27 cellular contexts compared by ENCODE assay signal in the genomic region with DNA sequence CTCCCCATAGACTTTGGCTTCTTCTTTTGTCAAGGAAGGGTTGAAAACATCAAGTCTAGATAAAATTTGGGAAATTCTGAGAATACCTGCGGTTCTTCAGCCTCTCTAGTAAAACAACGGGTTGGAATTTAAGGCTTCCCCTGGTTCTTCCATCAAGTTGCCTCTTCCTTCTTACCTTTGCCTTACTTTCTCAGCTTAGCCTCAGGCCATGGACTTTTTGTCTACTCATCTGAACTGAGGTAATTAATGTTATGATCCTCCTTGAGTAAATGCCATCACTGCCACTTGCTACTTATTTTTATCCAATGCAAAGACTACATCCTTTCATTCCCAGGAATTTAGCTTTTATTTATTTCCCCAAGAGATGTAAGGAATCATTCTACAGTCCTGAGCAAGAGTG.
"Had no signal": no experiment of that assay in that cellular context is flagged by ENCODE, and none has a peak within 500 bp of the region (broad histone marks: within the 10 kb centered on the region; RNA-seq: fewer than 3 reads in every experiment).

No MANE protein-coding gene starts in this region.

- H3K4me1 ChIP-seq: stomach, suprapubic skin, testis, thyroid gland, tibial nerve, transverse colon, upper lobe of left lung, upper lobe of right lung, uterus, vagina had no signal

- H3K27me3 ChIP-seq: stomach, suprapubic skin, testis, thyroid gland, tibial artery, tibial nerve, transverse colon, upper lobe of left lung, upper lobe of right lung, uterus, vagina had no signal

- H3K36me3 Mint-ChIP-seq: stimulated activated effector memory CD8-positive, alpha-beta T cell treated with anti-CD3 and anti-CD28 coated beads, Interleukin-12 subunit alpha, Interleukin-12 subunit beta, amount 100 ng/mL, for 72 hours; stimulated activated memory B cell treated with anti-CD40 and anti-IgM and Interleukin-4, amounts not matched to agents 10 μg/mL and 1 μg/mL and 100 μg/mL, for 72 hours; stimulated activated naive B cell treated with anti-CD40 and anti-IgM and Interleukin-4, amounts not matched to agents 10 μg/mL and 1 μg/mL and 100 μg/mL, for 72 hours had no signal

- H3K4me3 Mint-ChIP-seq: stimulated activated effector memory CD8-positive, alpha-beta T cell treated with anti-CD3 and anti-CD28 coated beads, Interleukin-12 subunit alpha, Interleukin-12 subunit beta, amount 100 ng/mL, for 72 hours; stimulated activated memory B cell treated with anti-CD40 and anti-IgM and Interleukin-4, amounts not matched to agents 10 μg/mL and 1 μg/mL and 100 μg/mL, for 72 hours; stimulated activated naive B cell treated with anti-CD40 and anti-IgM and Interleukin-4, amounts not matched to agents 10 μg/mL and 1 μg/mL and 100 μg/mL, for 72 hours; stimulated activated naive CD8-positive, alpha-beta T cell treated with anti-CD3 and anti-CD28 coated beads, Interleukin-15, amount 100 ng/mL, for 72 hours; stimulated activated naive CD8-positive, alpha-beta T cell treated with anti-CD3 and anti-CD28 coated beads, Interleukin-15, Interleukin-2, amounts not matched to agents 100 ng/mL and 50 ng/mL, for 24 hours; type B pancreatic cell had no signal

- H3K27me3 Mint-ChIP-seq: stimulated activated memory B cell treated with anti-CD40 and anti-IgM and Interleukin-4, amounts not matched to agents 10 μg/mL and 1 μg/mL and 100 μg/mL, for 72 hours; stimulated activated naive B cell treated with anti-CD40 and anti-IgM and Interleukin-4, amounts not matched to agents 10 μg/mL and 1 μg/mL and 100 μg/mL, for 72 hours; stimulated activated naive CD8-positive, alpha-beta T cell treated with anti-CD3 and anti-CD28 coated beads, Interleukin-15, amount 100 ng/mL, for 72 hours; stimulated activated naive CD8-positive, alpha-beta T cell treated with anti-CD3 and anti-CD28 coated beads, Interleukin-15, Interleukin-2, amounts not matched to agents 100 ng/mL and 50 ng/mL, for 24 hours; type B pancreatic cell had no signal

- DNase-seq: stimulated activated CD4-positive, alpha-beta T cell treated with anti-CD3 and anti-CD28 coated beads, Interleukin-2, amount 100 ng/mL, for 48 hours; stimulated activated CD4-positive, alpha-beta T cell treated with anti-CD3 and anti-CD28 coated beads, Interleukin-4, amount 100 ng/mL, for 1 hour; stimulated activated CD4-positive, alpha-beta T cell treated with anti-CD3 and anti-CD28 coated beads, Interleukin-4, amount 100 ng/mL, for 24 hours; stimulated activated CD4-positive, alpha-beta T cell treated with anti-CD3 and anti-CD28 coated beads, Interleukin-4, amount 100 ng/mL, for 4 hours; stimulated activated CD8-positive, alpha-beta memory T cell treated with anti-CD3 and anti-CD28 coated beads, Interleukin-4, amount 100 ng/mL, for 48 hours; stimulated activated naive B cell treated with anti-CD40 and anti-IgM and Interleukin-4, amounts not matched to agents 10 μg/mL and 1 μg/mL and 100 μg/mL, for 72 hours; stimulated activated naive CD4-positive, alpha-beta T cell; stimulated activated naive CD4-positive, alpha-beta T cell treated with Interleukin-2 at 50 U/mL for 16 hours; stimulated activated naive CD8-positive, alpha-beta T cell treated with anti-CD3 and anti-CD28 coated beads, Interleukin-15, amount 100 ng/mL, for 72 hours; stimulated activated naive CD8-positive, alpha-beta T cell treated with anti-CD3 and anti-CD28 coated beads, Interleukin-15, Interleukin-2, amounts not matched to agents 100 U/mL and 50 U/mL, for 24 hours; stomach; substantia nigra; testis; thyroid gland; tibial artery; transverse colon; upper lobe of left lung; upper lobe of right lung; uterus had no signal

- H3K4me3 ChIP-seq: stomach, suprapubic skin, testis, thoracic aorta, thyroid gland, tibial artery, tibial nerve, transverse colon, upper lobe of left lung, upper lobe of right lung, uterus, vagina had no signal

- H3K9me3 ChIP-seq: stomach, suprapubic skin, testis, thoracic aorta, thyroid gland, tibial artery, tibial nerve, transverse colon, upper lobe of left lung, upper lobe of right lung, uterus, vagina had no signal

- H3K9me3 Mint-ChIP-seq: type B pancreatic cell had no signal

- H3K27ac ChIP-seq: stomach, suprapubic skin, testis, thoracic aorta, thyroid gland, tibial artery, tibial nerve, transverse colon, upper lobe of left lung, upper lobe of right lung, uterus, vagina had no signal

- H3K36me3 ChIP-seq: stomach, suprapubic skin, thoracic aorta, thyroid gland, tibial artery, tibial nerve, transverse colon, upper lobe of left lung, upper lobe of right lung, uterus, vagina had no signal

- H3K4me1 Mint-ChIP-seq: stimulated activated effector memory CD8-positive, alpha-beta T cell treated with anti-CD3 and anti-CD28 coated beads, Interleukin-12 subunit alpha, Interleukin-12 subunit beta, amount 100 ng/mL, for 72 hours; stimulated activated memory B cell treated with anti-CD40 and anti-IgM and Interleukin-4, amounts not matched to agents 10 μg/mL and 1 μg/mL and 100 μg/mL, for 72 hours; stimulated activated naive B cell treated with anti-CD40 and anti-IgM and Interleukin-4, amounts not matched to agents 10 μg/mL and 1 μg/mL and 100 μg/mL, for 72 hours; stimulated activated naive CD8-positive, alpha-beta T cell treated with anti-CD3 and anti-CD28 coated beads, Interleukin-15, amount 100 ng/mL, for 72 hours had no signal

- H3K27ac Mint-ChIP-seq: stimulated activated effector memory CD8-positive, alpha-beta T cell treated with anti-CD3 and anti-CD28 coated beads, Interleukin-12 subunit alpha, Interleukin-12 subunit beta, amount 100 ng/mL, for 72 hours; stimulated activated memory B cell treated with anti-CD40 and anti-IgM and Interleukin-4, amounts not matched to agents 10 μg/mL and 1 μg/mL and 100 μg/mL, for 72 hours; stimulated activated naive B cell treated with anti-CD40 and anti-IgM and Interleukin-4, amounts not matched to agents 10 μg/mL and 1 μg/mL and 100 μg/mL, for 72 hours; stimulated activated naive CD8-positive, alpha-beta T cell treated with anti-CD3 and anti-CD28 coated beads, Interleukin-15, amount 100 ng/mL, for 72 hours; stimulated activated naive CD8-positive, alpha-beta T cell treated with anti-CD3 and anti-CD28 coated beads, Interleukin-15, Interleukin-2, amounts not matched to agents 100 ng/mL and 50 ng/mL, for 24 hours; type B pancreatic cell had no signal
